22 cellular contexts compared by ENCODE assay signal in genomic region chr4:95363579-95363965, GRCh38.
A peak's percentile ranks its signal among the peaks of the same experiment; 100 is the strongest.
DNase-seq lines count a peak whose midpoint lies in the region; ATAC-seq, FAIRE-seq and TF ChIP-seq lines count a peak whose summit lies in the region.
"Had no signal": no experiment of that assay in that cellular context is flagged by ENCODE, and none has a peak within 500 bp of the region (broad histone marks: within the 10 kb centered on the region; RNA-seq: fewer than 3 reads in every experiment).

No MANE protein-coding gene starts in this region.

- WGBS in SK-N-SH (ENCODE audit: low lambda C conversion rate): 81% methylated on average over 2 of the region's 2 CpGs

- H3K9ac ChIP-seq in SK-N-SH (no peak overlapping the region), endothelial cell of umbilical vein (replicated peaks; ENCODE audit: extremely low read depth, insufficient read depth, low read length) (no peak overlapping the region)
- H3K9ac ChIP-seq: GM23248 had no signal

- no peak overlapping the region for H3K4me3 Mint-ChIP-seq in effector memory CD8-positive, alpha-beta T cell
- H3K4me3 Mint-ChIP-seq: activated CD4-positive, alpha-beta T cell treated with anti-CD3 and anti-CD28 coated beads, Interleukin-2, amount 10 ng/mL, durations not matched to agents 24 days and 14 days; activated naive CD4-positive, alpha-beta T cell treated with anti-CD3 and anti-CD28 coated beads, Interleukin-2, amount 50 U/mL, for 24 hours; CD4-positive, alpha-beta memory T cell had no signal

- no peaks in the 10 kb centered on the region for H3K4me1 Mint-ChIP-seq in effector memory CD8-positive, alpha-beta T cell (ENCODE audit: low read depth in 2 of 2)
- H3K4me1 Mint-ChIP-seq: activated CD4-positive, alpha-beta T cell treated with anti-CD3 and anti-CD28 coated beads, Interleukin-2, amount 10 ng/mL, durations not matched to agents 24 days and 14 days; activated naive CD4-positive, alpha-beta T cell treated with anti-CD3 and anti-CD28 coated beads, Interleukin-2, amount 50 U/mL, for 24 hours; CD4-positive, alpha-beta memory T cell had no signal

- TF ChIP-seq POLR2A in endothelial cell of umbilical vein (IDR thresholded peaks at IDR 0.05; ENCODE audit: low read depth, low read length): no peak

- H3K36me3 ChIP-seq in HEK293 (ENCODE audit: control insufficient read depth in 2 of 2, insufficient read depth in 1 of 2, low read length in 2 of 2) (no peaks in the 10 kb centered on the region), SK-N-SH (replicated peaks in 1 of 2; ENCODE audit: control insufficient read depth in 1 of 2, insufficient read depth in 2 of 2, low read length in 1 of 2) (peaks cover 3 to 4% of the 10 kb centered on the region in 2 experiments), endothelial cell of umbilical vein (ENCODE audit: control insufficient read depth in 2 of 2, extremely low read depth in 1 of 2, insufficient read depth in 2 of 2, low read length in 2 of 2) (no peaks in the 10 kb centered on the region)
- H3K36me3 ChIP-seq: esophagus muscularis mucosa, tibial nerve had no signal

- H3K9me2 ChIP-seq in SK-N-SH: no peaks in the 10 kb centered on the region

- BruUV-seq in endothelial cell of umbilical vein (replicated peaks; lab: Mats Ljungman, UMichigan): no TSS peak

- H3K27ac ChIP-seq in HEK293 (ENCODE audit: extremely low read depth, low read depth, low read length) (no peak overlapping the region), SK-N-SH (ENCODE audit: low read depth in 2 of 2, low read length in 1 of 2) (peak overlapping the region in 1 of 2 experiments; percentile 90; a peak in 2 of 4 replicates), endothelial cell of umbilical vein (ENCODE audit: insufficient read depth, low read depth, low read length) (peak overlapping the region; percentile 1)
- H3K27ac ChIP-seq: body of pancreas, esophagus muscularis mucosa, GM23248, tibial nerve, VCaP had no signal

- no peaks in the 10 kb centered on the region for H3K27me3 ChIP-seq in SK-N-SH (ENCODE audit: insufficient read depth)
- no peaks in the 10 kb centered on the region for H3K27me3 ChIP-seq in endothelial cell of umbilical vein (ENCODE audit: control insufficient read depth in 2 of 2, insufficient read depth in 2 of 2, low read length in 2 of 2)
- H3K27me3 ChIP-seq: body of pancreas, esophagus muscularis mucosa, tibial nerve had no signal

- no peak for FAIRE-seq in endothelial cell of umbilical vein (lab: Jason Lieb, UNC)

- H2AFZ ChIP-seq in SK-N-SH (ENCODE audit: low read depth): no peak overlapping the region
- peak overlapping the region; percentile 34 for H2AFZ ChIP-seq in endothelial cell of umbilical vein (ENCODE audit: low read depth, low read length)
- H2AFZ ChIP-seq: GM23248 had no signal

- H3K36me3 Mint-ChIP-seq in effector memory CD8-positive, alpha-beta T cell (ENCODE audit: insufficient read depth): peaks cover 3% of the 10 kb centered on the region
- H3K36me3 Mint-ChIP-seq: activated naive CD4-positive, alpha-beta T cell treated with anti-CD3 and anti-CD28 coated beads, Interleukin-2, amount 50 U/mL, for 24 hours; CD4-positive, alpha-beta memory T cell had no signal

- ATAC-seq in effector memory CD8-positive, alpha-beta T cell (replicated peaks): no peak
- no peak for ATAC-seq in HG02678 (IDR thresholded peaks at IDR 0.05; ENCODE audit: unreplicated experiment)
- ATAC-seq in HG03025 (IDR thresholded peaks at IDR 0.05; ENCODE audit: low FRiP score, unreplicated experiment): no peak
- ATAC-seq: stimulated activated naive CD8-positive, alpha-beta T cell treated with anti-CD3 and anti-CD28 coated beads, Interleukin-15, Interleukin-2, amounts not matched to agents 100 U/mL and 50 U/mL, for 24 hours had no signal

- H3K4me1 ChIP-seq in HEK293 (ENCODE audit: control insufficient read depth, insufficient read depth, low read length) (peaks cover 12% of the 10 kb centered on the region; the same call in 1 of the 2 replicates), SK-N-SH (ENCODE audit: control insufficient read depth in 1 of 2, insufficient read depth in 2 of 2, low read depth in 1 of 2, low read length in 1 of 2) (peaks cover 0 to 39% of the 10 kb centered on the region in 2 experiments; a peak in 2 of 4 replicates), endothelial cell of umbilical vein (ENCODE audit: control insufficient read depth, extremely low read depth, insufficient read depth, low read length) (peaks cover 10% of the 10 kb centered on the region)
- H3K4me1 ChIP-seq: body of pancreas had no signal

- intact Hi-C loops in endothelial cell of umbilical vein (cut with micrococcal nuclease): loop anchor here (2.0 to 5.0 kb wide), 3 partner anchors 71 to 197 kb away; no protein-coding TSS in a partner anchor

- H3K4me2 ChIP-seq in SK-N-SH (peak overlapping the region; percentile 58), endothelial cell of umbilical vein (ENCODE audit: insufficient read depth, low read length) (peak overlapping the region; percentile 49)

- H3K4me3 ChIP-seq in HEK293 (ENCODE audit: low read depth, low read length) (no peak overlapping the region), SK-N-SH (ENCODE audit: low read depth in 2 of 2, low read length in 1 of 2) (peak overlapping the region in 1 of 2 experiments; percentile 18; a peak in 2 of 4 replicates), endothelial cell of umbilical vein (replicated peaks in 1 of 3; ENCODE audit: insufficient read depth in 1 of 3, low read depth in 1 of 3, low read length in 3 of 3) (no peak overlapping the region)
- H3K4me3 ChIP-seq: body of pancreas, esophagus muscularis mucosa, GM23248, tibial nerve had no signal

- TF ChIP-seq RAD21 in SK-N-SH (IDR thresholded peaks at IDR 0.05; ENCODE audit: low read length): no peak

- no peak for TF ChIP-seq EP300 in SK-N-SH (IDR thresholded peaks at IDR 0.05; ENCODE audit: borderline replicate concordance in 1 of 2, low read depth in 1 of 2, low read length in 1 of 2)

- H3K9me3 ChIP-seq in HEK293 (ENCODE audit: control insufficient read depth, insufficient read depth, low read depth, low read length): no peaks in the 10 kb centered on the region
- no peaks in the 10 kb centered on the region for H3K9me3 ChIP-seq in SK-N-SH
- H3K9me3 ChIP-seq in endothelial cell of umbilical vein (replicated peaks; ENCODE audit: control insufficient read depth, insufficient read depth, low read length): no peaks in the 10 kb centered on the region
- H3K9me3 ChIP-seq: body of pancreas, esophagus muscularis mucosa, tibial nerve had no signal

- no peaks in the 10 kb centered on the region for H3K9me1 ChIP-seq in endothelial cell of umbilical vein (replicated peaks; ENCODE audit: control insufficient read depth, extremely low read depth, insufficient read depth, low read length)

- H3F3A ChIP-seq in SK-N-SH (replicated peaks; ENCODE audit: insufficient read depth): no peaks in the 10 kb centered on the region

- no peaks in the 10 kb centered on the region for H3K79me2 ChIP-seq in SK-N-SH (ENCODE audit: insufficient read depth)
- H3K79me2 ChIP-seq in endothelial cell of umbilical vein (ENCODE audit: control insufficient read depth, insufficient read depth, low read length): no peaks in the 10 kb centered on the region

- H4K20me1 ChIP-seq in SK-N-SH (ENCODE audit: insufficient read depth): no peaks in the 10 kb centered on the region
- H4K20me1 ChIP-seq in endothelial cell of umbilical vein (replicated peaks; ENCODE audit: control insufficient read depth, extremely low read depth, insufficient read depth, low read length): no peaks in the 10 kb centered on the region

- peaks cover 0 to 3% of the 10 kb centered on the region in 2 donors for H3K9me3 Mint-ChIP-seq in effector memory CD8-positive, alpha-beta T cell
- H3K9me3 Mint-ChIP-seq: activated CD4-positive, alpha-beta T cell treated with anti-CD3 and anti-CD28 coated beads, Interleukin-2, amount 10 ng/mL, durations not matched to agents 24 days and 14 days; activated naive CD4-positive, alpha-beta T cell treated with anti-CD3 and anti-CD28 coated beads, Interleukin-2, amount 50 U/mL, for 24 hours; CD4-positive, alpha-beta memory T cell had no signal

- dilution Hi-C loops in endothelial cell of umbilical vein (cut with MboI; ENCODE audit: extremely low pct_ligation_motif_present, low sequenced_read_pairs): no loop called here

- TF ChIP-seq CTCF in HEK293 (tag by site-specific recombination; IDR thresholded peaks at IDR 0.05) (no peak), SK-N-SH (IDR thresholded peaks at IDR 0.05) (no peak), endothelial cell of umbilical vein (IDR thresholded peaks at IDR 0.05; ENCODE audit: extremely low read depth in 1 of 2, insufficient read depth in 1 of 2, low read depth in 1 of 2, low read length in 2 of 2) (no peak)

- no peak for DNase-seq in SK-N-SH
- DNase-seq in endothelial cell of umbilical vein (ENCODE audit: low read depth, low spot score): no peak
- DNase-seq in superior temporal gyrus (ENCODE audit: extremely low spot score): peak; percentile 71
- no peak for DNase-seq in effector memory CD8-positive, alpha-beta T cell
- DNase-seq: activated CD4-positive, alpha-beta T cell treated with anti-CD3 and anti-CD28 coated beads, Interleukin-2, amount 10 ng/mL, durations not matched to agents 24 days and 14 days; CD4-positive, alpha-beta memory T cell; DMS153; effector memory CD4-positive, alpha-beta T cell; GDM1; islet precursor cell; MV-4-11; NCI-H1930; stimulated activated naive CD8-positive, alpha-beta T cell treated with anti-CD3 and anti-CD28 coated beads, Interleukin-15, Interleukin-2, amounts not matched to agents 100 U/mL and 50 U/mL, for 24 hours had no signal

- H3K27ac Mint-ChIP-seq in effector memory CD8-positive, alpha-beta T cell: no peak overlapping the region
- H3K27ac Mint-ChIP-seq: activated CD4-positive, alpha-beta T cell treated with anti-CD3 and anti-CD28 coated beads, Interleukin-2, amount 10 ng/mL, durations not matched to agents 24 days and 14 days; activated naive CD4-positive, alpha-beta T cell treated with anti-CD3 and anti-CD28 coated beads, Interleukin-2, amount 50 U/mL, for 24 hours; CD4-positive, alpha-beta memory T cell had no signal

- CTCF ChIA-PET in HEK293 (lab: Yijun Ruan, JAX): interaction anchor here (0.7 to 1.2 kb wide), 2 partner anchors 38 to 182 kb away, joined by 3 read pairs; no protein-coding TSS in a partner anchor
- CTCF ChIA-PET in SK-N-SH (lab: Yijun Ruan, JAX): interaction anchor here (0.6 to 2.1 kb wide), 9 partner anchors 8 to 183 kb away, joined by 3 to 8 read pairs (median 4); no protein-coding TSS in a partner anchor
- CTCF ChIA-PET in endothelial cell of umbilical vein (lab: Charles Lee): interaction anchor here (0.6 to 1.9 kb wide), 11 partner anchors 8 to 180 kb away, joined by 3 to 7 read pairs (median 4); no protein-coding TSS in a partner anchor

- POLR2A ChIA-PET in HEK293 (lab: Yijun Ruan, JAX) (no interaction called here), SK-N-SH (lab: Yijun Ruan, JAX) (interaction anchor here (1.3 kb wide), 1 partner anchor 185 kb away, joined by 4 read pairs; the partner anchor contains the start of gene UNC5C), endothelial cell of umbilical vein (lab: Charles Lee) (no interaction called here)

- no peaks in the 10 kb centered on the region for H3K27me3 Mint-ChIP-seq in effector memory CD8-positive, alpha-beta T cell
- H3K27me3 Mint-ChIP-seq: activated CD4-positive, alpha-beta T cell treated with anti-CD3 and anti-CD28 coated beads, Interleukin-2, amount 10 ng/mL, durations not matched to agents 24 days and 14 days; activated naive CD4-positive, alpha-beta T cell treated with anti-CD3 and anti-CD28 coated beads, Interleukin-2, amount 50 U/mL, for 24 hours; CD4-positive, alpha-beta memory T cell had no signal

Comparison
In these comparisons a context has a peak if more than half of its experiments do, and no peak if none do; other contexts are left out.
1. Of the 4 proteins assayed by ChIP-seq in both HEK293 and SK-N-SH: peak only in HEK293: REST; only in SK-N-SH: none; in both: none; in neither: 3.